Comparison of ENCODE assay signal across 17 cellular contexts in the genomic region with DNA sequence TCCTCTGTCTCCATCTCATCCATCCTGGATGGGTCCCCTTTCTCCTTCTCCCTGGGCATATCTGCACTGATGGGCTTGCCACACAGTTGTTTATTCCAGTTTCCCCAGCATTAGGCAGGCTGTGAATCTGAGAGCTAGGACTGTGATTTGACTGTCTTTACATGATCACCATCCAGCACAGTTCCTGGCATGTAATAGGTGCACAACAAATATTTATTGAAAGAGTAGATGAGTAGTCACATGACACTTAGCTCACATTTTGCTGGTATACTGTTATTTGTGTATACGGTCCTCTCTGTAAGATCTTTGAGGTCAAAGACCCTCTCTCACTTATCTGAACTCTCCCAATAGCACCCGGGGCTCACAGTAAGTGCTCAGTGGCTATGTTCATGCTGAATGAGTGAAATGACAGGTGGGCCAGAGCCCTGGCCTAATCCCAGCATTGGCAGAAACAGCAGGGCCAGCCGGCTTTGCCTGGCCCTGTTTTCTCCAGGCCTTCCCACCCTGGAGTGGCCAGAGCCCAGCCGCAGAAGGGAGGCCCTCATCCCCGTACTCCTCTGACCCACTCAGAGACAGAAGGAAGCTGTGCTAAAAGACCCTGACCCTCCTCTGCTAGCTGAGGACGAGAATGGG. TPM values are rescaled to one million over a fixed set of nuclear protein-coding genes. Genes with fewer than 3 reads are reported as not detected.
DNase-seq lines count a peak whose midpoint lies in the region.
"Had no signal": no experiment of that assay in that cellular context is flagged by ENCODE, and none has a peak within 500 bp of the region (broad histone marks: within the 10 kb centered on the region; RNA-seq: fewer than 3 reads in every experiment).

No MANE protein-coding gene starts in this region.

- H3K79me2 ChIP-seq in trophoblast cell (ENCODE audit: control insufficient read depth, insufficient read depth, low read length, poor library complexity): no peaks in the 10 kb centered on the region

- POLR2A ChIA-PET in CD8-positive, alpha-beta memory T cell (lab: Charles Lee): interaction anchor here (0.5 kb wide), 1 partner anchor 994 kb away, joined by 5 read pairs; no protein-coding TSS in a partner anchor
- POLR2A ChIA-PET in activated CD4-positive, alpha-beta T cell treated with anti-CD3 and anti-CD28 coated beads, Interleukin-2, amount 10 ng/mL, durations not matched to agents 7 days and 5 days (lab: Charles Lee): no interaction called here

- H3K27ac Mint-ChIP-seq in dendritic cell treated with granulocyte-macrophage colony-stimulating factor and Interleukin-4, amounts not matched to agents 40 ng/mL and 50 ng/mL, for 4 days: peak overlapping the region; percentile 45
- H3K27ac Mint-ChIP-seq in CD8-positive, alpha-beta memory T cell: peak overlapping the region in 2 of 8 donors; percentile 2 to 40
- H3K27ac Mint-ChIP-seq in activated CD4-positive, alpha-beta T cell treated with anti-CD3 and anti-CD28 coated beads, Interleukin-2, amount 10 ng/mL, durations not matched to agents 7 days and 5 days: no peak overlapping the region
- H3K27ac Mint-ChIP-seq: B cell; CD8-positive, alpha-beta T cell had no signal

- no peak overlapping the region for H3K18ac ChIP-seq in trophoblast cell (ENCODE audit: low read length)

- H2AFZ ChIP-seq in trophoblast cell (ENCODE audit: insufficient read depth, low read length, poor library complexity): no peak overlapping the region

- H3K9me3 Mint-ChIP-seq in dendritic cell treated with granulocyte-macrophage colony-stimulating factor and Interleukin-4, amounts not matched to agents 40 ng/mL and 50 ng/mL, for 4 days: no peaks in the 10 kb centered on the region
- H3K9me3 Mint-ChIP-seq in CD8-positive, alpha-beta memory T cell: no peaks in the 10 kb centered on the region
- no peaks in the 10 kb centered on the region for H3K9me3 Mint-ChIP-seq in activated CD4-positive, alpha-beta T cell treated with anti-CD3 and anti-CD28 coated beads, Interleukin-2, amount 10 ng/mL, durations not matched to agents 7 days and 5 days
- H3K9me3 Mint-ChIP-seq: CD8-positive, alpha-beta T cell had no signal

- H3K4me1 ChIP-seq in trophoblast cell (ENCODE audit: control insufficient read depth in 1 of 2, insufficient read depth in 2 of 2, low read length in 2 of 2): peaks cover 3% of the 10 kb centered on the region in 2 experiments
- H3K4me1 ChIP-seq in CD8-positive, alpha-beta memory T cell (ENCODE audit: insufficient read depth, low read length): peaks cover 4% of the 10 kb centered on the region

- H3K36me3 ChIP-seq in trophoblast cell (ENCODE audit: control insufficient read depth in 1 of 2, insufficient read depth in 2 of 2, low read length in 2 of 2): no peaks in the 10 kb centered on the region
- no peaks in the 10 kb centered on the region for H3K36me3 ChIP-seq in CD8-positive, alpha-beta memory T cell (ENCODE audit: insufficient read depth, low read length)

- no CpG with 5 or more reads among the region's 6 CpGs for WGBS in trophoblast cell (ENCODE audit: extremely low coverage, insufficient coverage, insufficient read length)

- no peak overlapping the region for H3K14ac ChIP-seq in trophoblast cell (ENCODE audit: low read length)

- no peak overlapping the region for H4K8ac ChIP-seq in trophoblast cell (ENCODE audit: low read depth, low read length)

- H4K91ac ChIP-seq in trophoblast cell (ENCODE audit: low read depth, low read length): no peak overlapping the region

- H3K79me1 ChIP-seq in trophoblast cell (ENCODE audit: low read length): no peaks in the 10 kb centered on the region

- H3K4ac ChIP-seq in trophoblast cell (ENCODE audit: low read depth, low read length): no peak overlapping the region

- no peak overlapping the region for H3K4me2 ChIP-seq in trophoblast cell (ENCODE audit: low read length)

- peaks cover 8% of the 10 kb centered on the region for H3K27me3 Mint-ChIP-seq in dendritic cell treated with granulocyte-macrophage colony-stimulating factor and Interleukin-4, amounts not matched to agents 40 ng/mL and 50 ng/mL, for 4 days
- no peaks in the 10 kb centered on the region for H3K27me3 Mint-ChIP-seq in CD8-positive, alpha-beta memory T cell
- H3K27me3 Mint-ChIP-seq in activated CD4-positive, alpha-beta T cell treated with anti-CD3 and anti-CD28 coated beads, Interleukin-2, amount 10 ng/mL, durations not matched to agents 7 days and 5 days: no peaks in the 10 kb centered on the region
- H3K27me3 Mint-ChIP-seq: B cell had no signal

- peak overlapping the region; percentile 7 for H3K23ac ChIP-seq in trophoblast cell (ENCODE audit: low read length)

- H3K9ac ChIP-seq in trophoblast cell (ENCODE audit: low read length): no peak overlapping the region
- H3K9ac ChIP-seq: BLaER1 treated with 17β-estradiol and CSF1 and Interleukin-3, amounts not matched to agents 10 nM and 100 nM had no signal

- H2BK5ac ChIP-seq in trophoblast cell (ENCODE audit: low read depth, low read length, poor library complexity): no peak overlapping the region

- CTCF ChIA-PET in CD8-positive, alpha-beta memory T cell (lab: Charles Lee): interaction anchor here (0.9 to 13.3 kb wide), 5 partner anchors 16 to 145 kb away, joined by 3 to 202 read pairs (median 6); a partner anchor contains a TSS
- CTCF ChIA-PET in activated CD4-positive, alpha-beta T cell treated with anti-CD3 and anti-CD28 coated beads, Interleukin-2, amount 10 ng/mL, durations not matched to agents 7 days and 5 days (lab: Charles Lee): interaction anchor here (0.9 to 3.4 kb wide), 4 partner anchors 19 to 87 kb away, joined by 3 to 18 read pairs (median 3); no protein-coding TSS in a partner anchor

- H2AK5ac ChIP-seq in trophoblast cell (ENCODE audit: low read length): no peak overlapping the region

- no peaks in the 10 kb centered on the region for H3K27me3 ChIP-seq in trophoblast cell (ENCODE audit: insufficient read depth, low read length)
- H3K27me3 ChIP-seq in CD8-positive, alpha-beta memory T cell (ENCODE audit: insufficient read depth, low read length, poor library complexity, severe bottlenecking): no peaks in the 10 kb centered on the region
- H3K27me3 ChIP-seq: BLaER1 treated with 17β-estradiol and CSF1 and Interleukin-3, amounts not matched to agents 10 nM and 100 nM had no signal

- H3K36me3 Mint-ChIP-seq in dendritic cell treated with granulocyte-macrophage colony-stimulating factor and Interleukin-4, amounts not matched to agents 40 ng/mL and 50 ng/mL, for 4 days (ENCODE audit: low read depth): peaks cover under 1% of the 10 kb centered on the region
- H3K36me3 Mint-ChIP-seq in CD8-positive, alpha-beta memory T cell: peaks cover 0 to 14% (median 2%) of the 10 kb centered on the region in 3 donors
- H3K36me3 Mint-ChIP-seq in activated CD4-positive, alpha-beta T cell treated with anti-CD3 and anti-CD28 coated beads, Interleukin-2, amount 10 ng/mL, durations not matched to agents 7 days and 5 days (ENCODE audit: low read depth): no peaks in the 10 kb centered on the region

- no peak overlapping the region for H3K27ac ChIP-seq in trophoblast cell (ENCODE audit: low read depth, low read length)
- H3K27ac ChIP-seq in CD8-positive, alpha-beta memory T cell (ENCODE audit: low read depth, low read length): no peak overlapping the region
- H3K27ac ChIP-seq: BLaER1 treated with 17β-estradiol and CSF1 and Interleukin-3, amounts not matched to agents 10 nM and 100 nM had no signal

- peaks cover 25% of the 10 kb centered on the region for H3K4me1 Mint-ChIP-seq in dendritic cell treated with granulocyte-macrophage colony-stimulating factor and Interleukin-4, amounts not matched to agents 40 ng/mL and 50 ng/mL, for 4 days (ENCODE audit: low read depth)
- H3K4me1 Mint-ChIP-seq in CD8-positive, alpha-beta memory T cell: peaks cover 6 to 10% (median 6%) of the 10 kb centered on the region in 3 donors
- H3K4me1 Mint-ChIP-seq in activated CD4-positive, alpha-beta T cell treated with anti-CD3 and anti-CD28 coated beads, Interleukin-2, amount 10 ng/mL, durations not matched to agents 7 days and 5 days: peaks cover 2% of the 10 kb centered on the region

- H4K12ac ChIP-seq in trophoblast cell (ENCODE audit: low read depth, low read length): no peak overlapping the region

- DNase-seq in LHCN-M2 (ENCODE audit: low read depth) (peak; percentile 26), trophoblast cell (no peak), NCI-H1092 treated with DMSO at 0.1 percent for 48 hours (lab: John Stamatoyannopoulos, UW) (no peak)
- no peak for DNase-seq in CD8-positive, alpha-beta memory T cell
- DNase-seq in activated CD4-positive, alpha-beta T cell treated with anti-CD3 and anti-CD28 coated beads, Interleukin-2, amount 10 ng/mL, durations not matched to agents 7 days and 5 days: no peak
- DNase-seq: CD8-positive, alpha-beta T cell; COR-L47; DMS 273 treated with DMSO at 0.1 percent for 48 hours; DMS53; DND-41; EL; GOT3; H7 had no signal

- no peak overlapping the region for H2BK120ac ChIP-seq in trophoblast cell (ENCODE audit: insufficient read depth, low read length, poor library complexity)

- H3K4me3 ChIP-seq in trophoblast cell (ENCODE audit: low read depth, low read length): no peak overlapping the region
- H3K4me3 ChIP-seq in CD8-positive, alpha-beta memory T cell (ENCODE audit: low read length): no peak overlapping the region
- H3K4me3 ChIP-seq: BLaER1 treated with 17β-estradiol and CSF1 and Interleukin-3, amounts not matched to agents 10 nM and 100 nM; GM12878 had no signal

- no peak overlapping the region for H2BK12ac ChIP-seq in trophoblast cell (ENCODE audit: low read length)

- no peak overlapping the region for H3K4me3 Mint-ChIP-seq in dendritic cell treated with granulocyte-macrophage colony-stimulating factor and Interleukin-4, amounts not matched to agents 40 ng/mL and 50 ng/mL, for 4 days
- no peak overlapping the region for H3K4me3 Mint-ChIP-seq in CD8-positive, alpha-beta memory T cell
- no peak overlapping the region for H3K4me3 Mint-ChIP-seq in activated CD4-positive, alpha-beta T cell treated with anti-CD3 and anti-CD28 coated beads, Interleukin-2, amount 10 ng/mL, durations not matched to agents 7 days and 5 days
- H3K4me3 Mint-ChIP-seq: B cell; CD8-positive, alpha-beta T cell had no signal

- H3K9me3 ChIP-seq in trophoblast cell (ENCODE audit: insufficient read depth, low read depth, low read length): no peaks in the 10 kb centered on the region
- H3K9me3 ChIP-seq in CD8-positive, alpha-beta memory T cell (ENCODE audit: low read length): no peaks in the 10 kb centered on the region
- H3K9me3 ChIP-seq: BLaER1 treated with 17β-estradiol and CSF1 and Interleukin-3, amounts not matched to agents 10 nM and 100 nM had no signal

- intact Hi-C loops in dendritic cell treated with granulocyte-macrophage colony-stimulating factor and Interleukin-4, amounts not matched to agents 40 ng/mL and 50 ng/mL, for 4 days (cut with micrococcal nuclease): loop anchor here (5.0 to 10.0 kb wide), 2 partner anchors 140 to 207 kb away; a partner anchor contains a TSS

RNA-seq across cellular contexts. Expression of a gene that starts 16.2 kb away (rescaled TPM):
- total RNA-seq in LHCN-M2 (2014; rRNA removed): 8.3 TPM in 2 replicates
- polyA plus RNA-seq in LHCN-M2 (2012): 9.4 TPM
- 10.8 and 11.1 TPM in 2 replicates for polyA plus RNA-seq in trophoblast cell (2013)
- 10 to 100 TPM; 23.6 to 24.9 TPM for total RNA-seq in CD8-positive, alpha-beta memory T cell
- polyA plus RNA-seq in CD8-positive, alpha-beta memory T cell: 4.1 TPM
- 10 to 100 TPM; 28.7 to 30.8 TPM for total RNA-seq in activated CD4-positive, alpha-beta T cell treated with anti-CD3 and anti-CD28 coated beads, Interleukin-2, amount 10 ng/mL, durations not matched to agents 7 days and 5 days

RNA-seq across cellular contexts. Expression of a gene that starts 19.0 kb away (rescaled TPM):
- 26.2 and 32.3 TPM in 2 replicates for total RNA-seq in LHCN-M2 (2014; rRNA removed)
- 37.4 TPM for polyA plus RNA-seq in LHCN-M2 (2012)
- 9.5 and 9.7 TPM in 2 replicates for polyA plus RNA-seq in trophoblast cell (2013)
- 10 to 100 TPM; 68.5 to 80.1 TPM for total RNA-seq in CD8-positive, alpha-beta memory T cell
- 56.0 TPM for polyA plus RNA-seq in CD8-positive, alpha-beta memory T cell
- total RNA-seq in activated CD4-positive, alpha-beta T cell treated with anti-CD3 and anti-CD28 coated beads, Interleukin-2, amount 10 ng/mL, durations not matched to agents 7 days and 5 days: 10 to 100 TPM; 38.4 to 47.1 TPM

RNA-seq across cellular contexts. Expression of a gene that starts 42.1 kb away (rescaled TPM):
- total RNA-seq in LHCN-M2 (2014; rRNA removed): 121 and 125 TPM in 2 replicates
- 38.0 TPM for polyA plus RNA-seq in LHCN-M2 (2012)
- 28.5 and 32.1 TPM in 2 replicates for polyA plus RNA-seq in trophoblast cell (2013)
- 10 to 100 TPM; 42.8 to 49.9 TPM for total RNA-seq in CD8-positive, alpha-beta memory T cell
- polyA plus RNA-seq in CD8-positive, alpha-beta memory T cell: 3.6 TPM
- total RNA-seq in activated CD4-positive, alpha-beta T cell treated with anti-CD3 and anti-CD28 coated beads, Interleukin-2, amount 10 ng/mL, durations not matched to agents 7 days and 5 days: 10 to 100 TPM; 57.5 to 63.3 TPM

RNA-seq across cellular contexts. Expression of a gene that starts 46.2 kb away (rescaled TPM):
- total RNA-seq in LHCN-M2 (2014; rRNA removed): 27.9 and 30.1 TPM in 2 replicates
- polyA plus RNA-seq in LHCN-M2 (2012): 26.7 TPM
- 11.9 and 12.2 TPM in 2 replicates for polyA plus RNA-seq in trophoblast cell (2013)
- 10 to 100 TPM; 13.1 to 13.3 TPM for total RNA-seq in CD8-positive, alpha-beta memory T cell
- polyA plus RNA-seq in CD8-positive, alpha-beta memory T cell: 1.7 TPM
- 10 to 100 TPM; 14.3 to 14.6 TPM for total RNA-seq in activated CD4-positive, alpha-beta T cell treated with anti-CD3 and anti-CD28 coated beads, Interleukin-2, amount 10 ng/mL, durations not matched to agents 7 days and 5 days
